16 cellular contexts compared by ENCODE assay signal in genomic region chr12:70451528-70451927, GRCh38.
DNase-seq lines count a peak whose midpoint lies in the region; ATAC-seq and TF ChIP-seq lines count a peak whose summit lies in the region.
"Had no signal": no experiment of that assay in that cellular context is flagged by ENCODE, and none has a peak within 500 bp of the region (broad histone marks: within the 10 kb centered on the region; RNA-seq: fewer than 3 reads in every experiment).

No MANE protein-coding gene starts in this region.

- no peak overlapping the region for H3K27ac ChIP-seq in mammary epithelial cell (ENCODE audit: insufficient read depth, low read depth, low read length)
- H3K27ac ChIP-seq: 22Rv1, BLaER1 had no signal

- CTCF ChIA-PET in mammary epithelial cell (lab: Charles Lee; ENCODE audit: low non-redundant PET): no interaction called here

- ATAC-seq in GM21619 (IDR thresholded peaks at IDR 0.05; ENCODE audit: unreplicated experiment): no peak
- ATAC-seq: GM23338, K562 had no signal

- in situ Hi-C loops in mammary epithelial cell (cut with MboI; ENCODE audit: low sequenced_read_pairs in 2 of 2): no loop called here

- no peaks in the 10 kb centered on the region for H4K20me1 ChIP-seq in mammary epithelial cell (ENCODE audit: insufficient read depth, low read length)
- H4K20me1 ChIP-seq: BLaER1 had no signal

- H3K4me3 ChIP-seq in mammary epithelial cell (replicated peaks in 1 of 3; ENCODE audit: insufficient read depth in 1 of 3, low read depth in 2 of 3, low read length in 3 of 3): no peak overlapping the region
- H3K4me3 ChIP-seq in epithelial cell of esophagus (ENCODE audit: low read length): no peak overlapping the region
- H3K4me3 ChIP-seq: BLaER1, GM23338, K562 had no signal

- peaks cover 11% of the 10 kb centered on the region for H3K9me3 ChIP-seq in mammary epithelial cell (replicated peaks; ENCODE audit: insufficient read depth, low read length)

- H2AFZ ChIP-seq in mammary epithelial cell (ENCODE audit: low read depth, low read length): no peak overlapping the region
- H2AFZ ChIP-seq: GM23338 had no signal

- no peaks in the 10 kb centered on the region for H3K36me3 ChIP-seq in mammary epithelial cell (ENCODE audit: insufficient read depth, low read length)
- H3K36me3 ChIP-seq: BLaER1 had no signal

- H3K9ac ChIP-seq in mammary epithelial cell (ENCODE audit: insufficient read depth, low read length): no peak overlapping the region
- H3K9ac ChIP-seq: BLaER1 had no signal

- dilution Hi-C loops in mammary epithelial cell (cut with HindIII; ENCODE audit: low sequenced_read_pairs): no loop called here

- H3K27me3 ChIP-seq in mammary epithelial cell (ENCODE audit: insufficient read depth, low read length): no peaks in the 10 kb centered on the region
- H3K27me3 ChIP-seq: BLaER1 had no signal

- no TSS peak for BruUV-seq in mammary epithelial cell (replicated peaks; lab: Mats Ljungman, UMichigan)

- TF ChIP-seq CTCF in mammary epithelial cell (conservative IDR thresholded peaks at IDR 0.05 in 1 of 2, IDR thresholded peaks at IDR 0.05 in 1 of 2; ENCODE audit: extremely low read depth in 1 of 2, insufficient read depth in 1 of 2, low read depth in 1 of 2, low read length in 2 of 2): no peak
- TF ChIP-seq CTCF in epithelial cell of esophagus (IDR thresholded peaks at IDR 0.05; ENCODE audit: insufficient read depth, low read depth, low read length, missing control alignments): no peak

- H3K79me2 ChIP-seq in mammary epithelial cell (ENCODE audit: insufficient read depth, low read length): no peaks in the 10 kb centered on the region

- intact Hi-C loops in mammary epithelial cell (cut with micrococcal nuclease): no loop called here

- no peaks in the 10 kb centered on the region for H3K4me1 ChIP-seq in mammary epithelial cell (ENCODE audit: insufficient read depth, low read length)
- H3K4me1 ChIP-seq: BLaER1 had no signal

- WGBS in mammary epithelial cell (ENCODE audit: low coverage, missing lambda C conversion rate): 89% methylated on average over 1 of the region's 1 CpG

- peak; percentile 14 for DNase-seq in DMS53 (lab: John Stamatoyannopoulos, UW)
- no peak for DNase-seq in DMS53 treated with DMSO at 0.1 percent for 48 hours (lab: John Stamatoyannopoulos, UW; ENCODE audit: unreplicated experiment)
- peak; percentile 7 for DNase-seq in mammary epithelial cell
- peak; percentile 45 for DNase-seq in epithelial cell of esophagus (ENCODE audit: low read depth)
- no peak for DNase-seq in GOT3 (lab: John Stamatoyannopoulos, UW)
- no peak for DNase-seq in amniotic stem cell (lab: John Stamatoyannopoulos, UW)
- DNase-seq: CD4-positive, alpha-beta memory T cell; DMS79; GDM1; H7; IMR-90 had no signal

- no peak overlapping the region for H3K4me2 ChIP-seq in mammary epithelial cell (ENCODE audit: insufficient read depth, low read depth, low read length)
- H3K4me2 ChIP-seq: BLaER1, GM23338 had no signal

Comparison
In these comparisons a context has a peak if more than half of its experiments do, and no peak if none do; other contexts are left out.
1. DNase-seq: peak in DMS53 (single experiment), mammary epithelial cell (single experiment) and epithelial cell of esophagus (single experiment); none in DMS53 treated with DMSO at 0.1 percent for 48 hours (single experiment), GOT3 (single experiment) and amniotic stem cell (single experiment).